ENCODE assay signal across 1 cellular context in the genomic region with DNA sequence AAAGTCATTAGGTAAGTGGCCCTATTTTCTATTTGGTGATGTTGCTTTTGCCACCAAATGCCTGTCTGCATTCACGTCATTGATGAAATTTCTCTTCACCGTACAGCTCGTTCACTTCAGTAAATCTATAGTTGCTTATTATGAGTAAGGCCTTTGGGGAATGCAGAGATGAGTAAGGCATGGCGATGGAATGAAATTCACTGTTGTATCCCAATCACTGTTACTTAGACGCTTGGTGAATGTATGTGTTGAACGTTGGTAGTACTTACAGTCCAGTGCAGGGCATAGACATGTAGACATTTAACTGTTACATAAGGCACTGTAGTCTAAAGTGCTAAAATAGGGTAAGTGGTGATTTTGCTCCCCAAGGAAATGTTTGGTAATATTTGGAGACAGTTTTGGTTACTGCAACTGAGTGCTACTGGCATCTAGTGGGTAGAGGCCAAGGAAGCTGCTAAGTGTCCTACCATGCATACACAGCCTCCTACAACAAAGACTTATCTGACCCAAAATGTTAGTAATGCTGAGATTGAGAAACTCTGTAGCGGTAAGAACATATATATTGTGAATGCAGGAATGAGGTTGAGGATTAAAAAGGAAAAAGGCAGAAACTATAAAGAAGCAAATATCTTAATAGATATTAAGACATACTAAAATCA.
TF ChIP-seq lines count a peak whose summit lies in the region.

No MANE protein-coding gene starts in this region.

TF ChIP-seq in WTC11, 78 proteins besides CTCF, POLR2A, EP300 and RAD21 (continued from another document):
- TF ChIP-seq, protein P1, sequence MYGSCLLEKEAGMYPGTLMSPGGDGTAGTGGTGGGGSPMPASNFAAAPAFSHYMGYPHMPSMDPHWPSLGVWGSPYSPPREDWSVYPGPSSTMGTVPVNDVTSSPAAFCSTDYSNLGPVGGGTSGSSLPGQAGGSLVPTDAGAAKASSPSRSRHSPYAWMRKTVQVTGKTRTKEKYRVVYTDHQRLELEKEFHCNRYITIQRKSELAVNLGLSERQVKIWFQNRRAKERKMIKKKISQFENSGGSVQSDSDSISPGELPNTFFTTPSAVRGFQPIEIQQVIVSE (CRISPR knock-in tag; IDR thresholded peaks at IDR 0.05; ENCODE audit: borderline replicate concordance), result no peak
- TF ChIP-seq TEAD1 (CRISPR knock-in tag; IDR thresholded peaks at IDR 0.05), result no peak
- TF ChIP-seq FOXP1 (CRISPR knock-in tag; IDR thresholded peaks at IDR 0.05; ENCODE audit: borderline replicate concordance), result no peak
- TF ChIP-seq ZMAT4 (CRISPR knock-in tag; IDR thresholded peaks at IDR 0.05), result no peak
- no peak for TF ChIP-seq RELA (CRISPR knock-in tag; IDR thresholded peaks at IDR 0.05; ENCODE audit: borderline replicate concordance)
TF ChIP-seq in WTC11: peak in this region for 0.
